Comparison of ENCODE assay signal across 2 cellular contexts in genomic region chr2:192218347-192218746, GRCh38.
TF ChIP-seq lines count a peak whose summit lies in the region.

No MANE protein-coding gene starts in this region.

TF ChIP-seq in GM23338, 12 proteins besides CTCF, POLR2A, EP300 and RAD21 (continued from another document):
- no peak for TF ChIP-seq ZNF462 (CRISPR knock-in tag; IDR thresholded peaks at IDR 0.05)
- no peak for TF ChIP-seq NANOG (IDR thresholded peaks at IDR 0.05; ENCODE audit: borderline replicate concordance)
- TF ChIP-seq REST (IDR thresholded peaks at IDR 0.05; ENCODE audit: unreplicated experiment) = no peak
- no peak for TF ChIP-seq EZH2 (IDR thresholded peaks at IDR 0.05; ENCODE audit: low read depth, unreplicated experiment)
- TF ChIP-seq ZNF331 (CRISPR knock-in tag; IDR thresholded peaks at IDR 0.05; ENCODE audit: low read depth) = no peak

TF ChIP-seq in WTC11, 78 proteins besides CTCF, POLR2A, EP300 and RAD21 (continued from another document):
- no peak for TF ChIP-seq EMX1 (CRISPR knock-in tag; IDR thresholded peaks at IDR 0.05)
- TF ChIP-seq CREB1 (CRISPR knock-in tag; IDR thresholded peaks at IDR 0.05) = no peak
